ENCODE assay signal across 1 cellular context in genomic region chr9:133824106-133824801, GRCh38.
TF ChIP-seq lines count a peak whose summit lies in the region.

No MANE protein-coding gene starts in this region.

TF ChIP-seq in WTC11, 78 proteins besides CTCF, POLR2A, EP300 and RAD21 (continued from another document):
- TF ChIP-seq ZSCAN18 (CRISPR knock-in tag; IDR thresholded peaks at IDR 0.05): no peak
- TF ChIP-seq MLX (CRISPR knock-in tag; IDR thresholded peaks at IDR 0.05): no peak
- no peak for TF ChIP-seq OVOL2 (CRISPR knock-in tag; IDR thresholded peaks at IDR 0.05; ENCODE audit: borderline replicate concordance)
- no peak for TF ChIP-seq AR (CRISPR knock-in tag; IDR thresholded peaks at IDR 0.05)
- no peak for TF ChIP-seq MXD4 (CRISPR knock-in tag; IDR thresholded peaks at IDR 0.05; ENCODE audit: borderline replicate concordance)
- no peak for TF ChIP-seq ELF4 (CRISPR knock-in tag; IDR thresholded peaks at IDR 0.05; ENCODE audit: low read depth)
- TF ChIP-seq NR3C1 (CRISPR knock-in tag; conservative IDR thresholded peaks at IDR 0.05; ENCODE audit: low read depth): no peak
- TF ChIP-seq HMGA2 (CRISPR knock-in tag; IDR thresholded peaks at IDR 0.05): no peak
